ENCODE assay signal across 20 cellular contexts in genomic region chr15:44394062-44394461, GRCh38.
"Had no signal": no experiment of that assay in that cellular context is flagged by ENCODE, and none has a peak within 500 bp of the region (broad histone marks: within the 10 kb centered on the region; RNA-seq: fewer than 3 reads in every experiment).

No MANE protein-coding gene starts in this region.

- DNase-seq: activated CD4-positive, alpha-beta T cell treated with anti-CD3 and anti-CD28 coated beads for 36 hours; activated CD8-positive, alpha-beta memory T cell treated with anti-CD3 and anti-CD28 coated beads, Interleukin-2, amount 50 U/mL, for 48 hours; activated CD8-positive, alpha-beta T cell treated with anti-CD3 and anti-CD28 coated beads, Interleukin-2, amount 10 ng/mL, durations not matched to agents 7 days and 5 days; activated naive CD4-positive, alpha-beta T cell treated with anti-CD3 and anti-CD28 coated beads for 36 hours; cerebellar nuclear complex; dorsolateral prefrontal cortex; foreskin keratinocyte; head of caudate nucleus; kidney; left ventricle myocardium inferior; mesenchymal stem cell; nephron progenitor cell; stimulated activated CD4-positive, alpha-beta T cell treated with anti-CD3 and anti-CD28 coated beads, Interleukin-4, amount 100 ng/mL, for 1 hour; stimulated activated CD8-positive, alpha-beta memory T cell treated with anti-CD3 and anti-CD28 coated beads, Interleukin-4, amount 100 ng/mL, for 48 hours; stimulated activated naive CD8-positive, alpha-beta T cell treated with anti-CD3 and anti-CD28 coated beads, Interleukin-15, Interleukin-2, amounts not matched to agents 100 U/mL and 50 U/mL, for 24 hours; SW 1271; T-helper 9 cell had no signal

- H3K27me3 Mint-ChIP-seq: activated CD4-positive, alpha-beta T cell treated with anti-CD3 and anti-CD28 coated beads for 36 hours; activated T-helper 17 cell treated with anti-CD3 and anti-CD28 coated beads, Interleukin-2, amount 50 U/mL, for 72 hours; brain had no signal

- H3K4me3 Mint-ChIP-seq: activated CD4-positive, alpha-beta T cell treated with anti-CD3 and anti-CD28 coated beads for 36 hours; activated CD8-positive, alpha-beta T cell treated with anti-CD3 and anti-CD28 coated beads, Interleukin-2, amount 10 ng/mL, durations not matched to agents 7 days and 5 days; activated naive CD4-positive, alpha-beta T cell treated with anti-CD3 and anti-CD28 coated beads for 36 hours; activated T-helper 17 cell treated with anti-CD3 and anti-CD28 coated beads, Interleukin-2, amount 50 U/mL, for 72 hours; brain; nephron progenitor cell had no signal

- H3K4me1 Mint-ChIP-seq: activated T-helper 17 cell treated with anti-CD3 and anti-CD28 coated beads, Interleukin-2, amount 50 U/mL, for 72 hours; brain; nephron progenitor cell had no signal

- H3K27ac ChIP-seq: foreskin keratinocyte, left ventricle myocardium inferior, prostate gland had no signal

- H3K27ac Mint-ChIP-seq: activated CD4-positive, alpha-beta T cell treated with anti-CD3 and anti-CD28 coated beads for 36 hours; activated CD8-positive, alpha-beta T cell treated with anti-CD3 and anti-CD28 coated beads, Interleukin-2, amount 10 ng/mL, durations not matched to agents 7 days and 5 days; activated naive CD4-positive, alpha-beta T cell treated with anti-CD3 and anti-CD28 coated beads for 36 hours; activated T-helper 17 cell treated with anti-CD3 and anti-CD28 coated beads, Interleukin-2, amount 50 U/mL, for 72 hours had no signal

- ATAC-seq: activated CD8-positive, alpha-beta T cell treated with anti-CD3 and anti-CD28 coated beads, Interleukin-2, amount 10 ng/mL, durations not matched to agents 7 days and 5 days; activated T-helper 17 cell treated with anti-CD3 and anti-CD28 coated beads, Interleukin-2, amount 50 U/mL, for 72 hours; foreskin keratinocyte; stimulated activated naive CD8-positive, alpha-beta T cell treated with anti-CD3 and anti-CD28 coated beads, Interleukin-15, Interleukin-2, amounts not matched to agents 100 U/mL and 50 U/mL, for 24 hours had no signal

- H3K4me3 ChIP-seq: dorsolateral prefrontal cortex, left ventricle myocardium inferior, prostate gland had no signal

- H3K9me3 Mint-ChIP-seq: activated naive CD4-positive, alpha-beta T cell treated with anti-CD3 and anti-CD28 coated beads for 36 hours; activated T-helper 17 cell treated with anti-CD3 and anti-CD28 coated beads, Interleukin-2, amount 50 U/mL, for 72 hours; brain had no signal
